9 cellular contexts compared by ENCODE assay signal in genomic region chr6:3813150-3813780, GRCh38. TPM values are rescaled to one million over a fixed set of nuclear protein-coding genes. Genes with fewer than 3 reads are reported as not detected.
DNase-seq lines count a peak whose midpoint lies in the region; ATAC-seq, FAIRE-seq and TF ChIP-seq lines count a peak whose summit lies in the region.
"Had no signal": no experiment of that assay in that cellular context is flagged by ENCODE, and none has a peak within 500 bp of the region (broad histone marks: within the 10 kb centered on the region; RNA-seq: fewer than 3 reads in every experiment).

No MANE protein-coding gene starts in this region.

- peak; percentile 80 for ATAC-seq in GM21717 (IDR thresholded peaks at IDR 0.05; ENCODE audit: unreplicated experiment)
- ATAC-seq in SK-N-SH treated with all-trans-retinoic acid at 6 μM for 48 hours = peak; percentile 81
- ATAC-seq in GM19328 (IDR thresholded peaks at IDR 0.05; ENCODE audit: unreplicated experiment) = no peak

- H3K4me1 ChIP-seq in kidney (ENCODE audit: control insufficient read depth in 1 of 2, insufficient read depth in 1 of 2, low read depth in 1 of 2, low read length in 2 of 2) = peaks cover 0 to 6% of the 10 kb centered on the region in 2 donors

- intact Hi-C loops in kidney (cut with DNase I) = no loop called here

- no peaks in the 10 kb centered on the region for H3K36me3 ChIP-seq in kidney (ENCODE audit: control insufficient read depth in 1 of 2, insufficient read depth in 2 of 2, low read length in 2 of 2)

- no peak for FAIRE-seq in kidney (lab: Jason Lieb, UNC)

- in situ Hi-C loops in ACHN (cut with HindIII; ENCODE audit: low pct_ligation_motif_present, low pct_unique_long_range_greater_than_20kb, low sequenced_read_pairs) = no loop called here

- H3K27ac ChIP-seq in kidney (ENCODE audit: low read depth in 2 of 2, low read length in 2 of 2) = no peak overlapping the region

- no peaks in the 10 kb centered on the region for H3K9me3 ChIP-seq in kidney (ENCODE audit: control insufficient read depth in 1 of 2, low read length in 2 of 2)

- H3K4me3 ChIP-seq in kidney (ENCODE audit: low read length in 2 of 2) = no peak overlapping the region

- DNase-seq in ACHN (peak; percentile 53), kidney (peak; percentile 86), NCI-H2107 (lab: John Stamatoyannopoulos, UW) (no peak)
- DNase-seq in stimulated activated naive CD4-positive, alpha-beta T cell (lab: John Stamatoyannopoulos, UW) = no peak
- DNase-seq in stimulated activated CD4-positive, alpha-beta T cell treated with anti-CD3 and anti-CD28 coated beads, Interleukin-4, amount 100 ng/mL, for 4 hours = no peak
- DNase-seq: DMS153 had no signal

- no peak overlapping the region for H3K9ac ChIP-seq in kidney (ENCODE audit: low read length in 2 of 2)

- no peak for TF ChIP-seq CTCF in kidney (IDR thresholded peaks at IDR 0.05; ENCODE audit: borderline replicate concordance, extremely low read depth, insufficient read depth)

TF ChIP-seq in SK-N-SH treated with all-trans-retinoic acid at 6 μM for 48 hours, 23 proteins besides CTCF, POLR2A, EP300 and RAD21:
- TF ChIP-seq POU6F1 (CRISPR knock-in tag; IDR thresholded peaks at IDR 0.05; ENCODE audit: borderline replicate concordance, low read depth) (no peak), GLIS3 (CRISPR knock-in tag; IDR thresholded peaks at IDR 0.05) (no peak), RARB (CRISPR knock-in tag; IDR thresholded peaks at IDR 0.05) (no peak), ZNF70 (CRISPR knock-in tag; IDR thresholded peaks at IDR 0.05) (no peak), ESRRG (CRISPR knock-in tag; IDR thresholded peaks at IDR 0.05) (no peak)

RNA-seq across cellular contexts. Expression of gene FAM50B, which starts 35.9 kb away (rescaled TPM):
- total RNA-seq in kidney = 13.2 TPM
- polyA plus RNA-seq in kidney (ENCODE audit: insufficient read depth, low read depth, low replicate concordance) = 24.8 TPM

Comparison
In these comparisons a context has a peak if more than half of its experiments do, and no peak if none do; other contexts are left out.
1. DNase-seq: peak in ACHN (single experiment) and kidney (single experiment); none in stimulated activated naive CD4-positive, alpha-beta T cell (0 of 6), NCI-H2107 (single experiment) and stimulated activated CD4-positive, alpha-beta T cell treated with anti-CD3 and anti-CD28 coated beads, Interleukin-4, amount 100 ng/mL, for 4 hours (0 of 2).